In genomic region chr3:11846281-11847034, GRCh38 we compare ENCODE assay signal across 1 cellular context.
TF ChIP-seq lines count a peak whose summit lies in the region.

A gene with protein sequence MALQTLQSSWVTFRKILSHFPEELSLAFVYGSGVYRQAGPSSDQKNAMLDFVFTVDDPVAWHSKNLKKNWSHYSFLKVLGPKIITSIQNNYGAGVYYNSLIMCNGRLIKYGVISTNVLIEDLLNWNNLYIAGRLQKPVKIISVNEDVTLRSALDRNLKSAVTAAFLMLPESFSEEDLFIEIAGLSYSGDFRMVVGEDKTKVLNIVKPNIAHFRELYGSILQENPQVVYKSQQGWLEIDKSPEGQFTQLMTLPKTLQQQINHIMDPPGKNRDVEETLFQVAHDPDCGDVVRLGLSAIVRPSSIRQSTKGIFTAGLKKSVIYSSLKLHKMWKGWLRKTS (minus strand): TSS chr3:11846885. CDS start chr3:11846636, 249 bp downstream.

TF ChIP-seq in HepG2, 621 proteins besides CTCF, POLR2A, EP300 and RAD21 (continued from another document and continues in another):
- TF ChIP-seq PBX2 (CRISPR knock-in tag; IDR thresholded peaks at IDR 0.05): no peak
- peak; percentile 86; the same call in 1 of the 2 replicates for TF ChIP-seq MZF1 (CRISPR knock-in tag; IDR thresholded peaks at IDR 0.05; ENCODE audit: borderline replicate concordance)
- TF ChIP-seq DMAP1 (CRISPR knock-in tag; IDR thresholded peaks at IDR 0.05): peak; percentile 88; the same call in 1 of the 2 replicates
- TF ChIP-seq ZNF143 (CRISPR knock-in tag; IDR thresholded peaks at IDR 0.05): peak; percentile 55; the same call in 1 of the 2 replicates
- TF ChIP-seq, protein P1, sequence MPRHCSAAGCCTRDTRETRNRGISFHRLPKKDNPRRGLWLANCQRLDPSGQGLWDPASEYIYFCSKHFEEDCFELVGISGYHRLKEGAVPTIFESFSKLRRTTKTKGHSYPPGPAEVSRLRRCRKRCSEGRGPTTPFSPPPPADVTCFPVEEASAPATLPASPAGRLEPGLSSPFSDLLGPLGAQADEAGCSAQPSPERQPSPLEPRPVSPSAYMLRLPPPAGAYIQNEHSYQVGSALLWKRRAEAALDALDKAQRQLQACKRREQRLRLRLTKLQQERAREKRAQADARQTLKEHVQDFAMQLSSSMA (CRISPR knock-in tag; IDR thresholded peaks at IDR 0.05): 0 out of 2 replicates have a peak, but pooled peaks have one; percentile 60
- peak; percentile 95 for TF ChIP-seq SAP130 (CRISPR knock-in tag; IDR thresholded peaks at IDR 0.05; ENCODE audit: low read depth)
- TF ChIP-seq ZNF44 (CRISPR knock-in tag; IDR thresholded peaks at IDR 0.05): peak; percentile 22; the same call in 1 of the 2 replicates
- TF ChIP-seq, protein P2, sequence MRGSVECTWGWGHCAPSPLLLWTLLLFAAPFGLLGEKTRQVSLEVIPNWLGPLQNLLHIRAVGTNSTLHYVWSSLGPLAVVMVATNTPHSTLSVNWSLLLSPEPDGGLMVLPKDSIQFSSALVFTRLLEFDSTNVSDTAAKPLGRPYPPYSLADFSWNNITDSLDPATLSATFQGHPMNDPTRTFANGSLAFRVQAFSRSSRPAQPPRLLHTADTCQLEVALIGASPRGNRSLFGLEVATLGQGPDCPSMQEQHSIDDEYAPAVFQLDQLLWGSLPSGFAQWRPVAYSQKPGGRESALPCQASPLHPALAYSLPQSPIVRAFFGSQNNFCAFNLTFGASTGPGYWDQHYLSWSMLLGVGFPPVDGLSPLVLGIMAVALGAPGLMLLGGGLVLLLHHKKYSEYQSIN (CRISPR knock-in tag; IDR thresholded peaks at IDR 0.05; ENCODE audit: borderline replicate concordance): no peak
- TF ChIP-seq ZNF20 (CRISPR knock-in tag; IDR thresholded peaks at IDR 0.05): 0 out of 2 replicates have a peak, but pooled peaks have one; percentile 46
- TF ChIP-seq CBFB (CRISPR knock-in tag; IDR thresholded peaks at IDR 0.05): peak; percentile 90
- TF ChIP-seq ZNF33A (CRISPR knock-in tag; IDR thresholded peaks at IDR 0.05; ENCODE audit: borderline replicate concordance): no peak
- peak; percentile 85; the same call in 1 of the 2 replicates for TF ChIP-seq ZNF256 (CRISPR knock-in tag; conservative IDR thresholded peaks at IDR 0.05)
- peak; percentile 79; the same call in 1 of the 2 replicates for TF ChIP-seq ZNF451 (CRISPR knock-in tag; IDR thresholded peaks at IDR 0.05)
- TF ChIP-seq ELF4 (CRISPR knock-in tag; IDR thresholded peaks at IDR 0.05; ENCODE audit: borderline replicate concordance): peak; percentile 53; the same call in 1 of the 2 replicates
- TF ChIP-seq ZNF770 (CRISPR knock-in tag; IDR thresholded peaks at IDR 0.05): peak; percentile 25; the same call in 1 of the 2 replicates
- 0 out of 2 replicates have a peak, but pooled peaks have one; percentile 42 for TF ChIP-seq NFE2L1 (CRISPR knock-in tag; IDR thresholded peaks at IDR 0.05; ENCODE audit: borderline replicate concordance)
- TF ChIP-seq FUBP1 (CRISPR knock-in tag; IDR thresholded peaks at IDR 0.05; ENCODE audit: borderline replicate concordance): peak; percentile 34; the same call in 1 of the 2 replicates
- TF ChIP-seq ZNF274 (CRISPR knock-in tag; IDR thresholded peaks at IDR 0.05): peak; percentile 52; the same call in 1 of the 2 replicates
- TF ChIP-seq ZNF773 (CRISPR knock-in tag; IDR thresholded peaks at IDR 0.05; ENCODE audit: borderline replicate concordance): peak; percentile 62; the same call in 1 of the 2 replicates
- no peak for TF ChIP-seq ZNF841 (CRISPR knock-in tag; IDR thresholded peaks at IDR 0.05; ENCODE audit: borderline replicate concordance)
- peak; percentile 78 for TF ChIP-seq MED13 (CRISPR knock-in tag; IDR thresholded peaks at IDR 0.05)
- peak; percentile 96 for TF ChIP-seq HBP1 (CRISPR knock-in tag; IDR thresholded peaks at IDR 0.05; ENCODE audit: low read depth)
- peak; percentile 62; the same call in 1 of the 2 replicates for TF ChIP-seq ZNF691 (CRISPR knock-in tag; IDR thresholded peaks at IDR 0.05; ENCODE audit: borderline replicate concordance, low read depth)
- TF ChIP-seq ZNF432 (CRISPR knock-in tag; IDR thresholded peaks at IDR 0.05; ENCODE audit: borderline replicate concordance): no peak; the same call in 1 of the 2 replicates
- TF ChIP-seq SNRNP70 (IDR thresholded peaks at IDR 0.05; ENCODE audit: low read depth, low read length): no peak
- TF ChIP-seq ZNF296 (CRISPR knock-in tag; conservative IDR thresholded peaks at IDR 0.05): no peak
- TF ChIP-seq ZSCAN21 (CRISPR knock-in tag; IDR thresholded peaks at IDR 0.05; ENCODE audit: borderline replicate concordance): peak; percentile 76
- TF ChIP-seq, protein P3, sequence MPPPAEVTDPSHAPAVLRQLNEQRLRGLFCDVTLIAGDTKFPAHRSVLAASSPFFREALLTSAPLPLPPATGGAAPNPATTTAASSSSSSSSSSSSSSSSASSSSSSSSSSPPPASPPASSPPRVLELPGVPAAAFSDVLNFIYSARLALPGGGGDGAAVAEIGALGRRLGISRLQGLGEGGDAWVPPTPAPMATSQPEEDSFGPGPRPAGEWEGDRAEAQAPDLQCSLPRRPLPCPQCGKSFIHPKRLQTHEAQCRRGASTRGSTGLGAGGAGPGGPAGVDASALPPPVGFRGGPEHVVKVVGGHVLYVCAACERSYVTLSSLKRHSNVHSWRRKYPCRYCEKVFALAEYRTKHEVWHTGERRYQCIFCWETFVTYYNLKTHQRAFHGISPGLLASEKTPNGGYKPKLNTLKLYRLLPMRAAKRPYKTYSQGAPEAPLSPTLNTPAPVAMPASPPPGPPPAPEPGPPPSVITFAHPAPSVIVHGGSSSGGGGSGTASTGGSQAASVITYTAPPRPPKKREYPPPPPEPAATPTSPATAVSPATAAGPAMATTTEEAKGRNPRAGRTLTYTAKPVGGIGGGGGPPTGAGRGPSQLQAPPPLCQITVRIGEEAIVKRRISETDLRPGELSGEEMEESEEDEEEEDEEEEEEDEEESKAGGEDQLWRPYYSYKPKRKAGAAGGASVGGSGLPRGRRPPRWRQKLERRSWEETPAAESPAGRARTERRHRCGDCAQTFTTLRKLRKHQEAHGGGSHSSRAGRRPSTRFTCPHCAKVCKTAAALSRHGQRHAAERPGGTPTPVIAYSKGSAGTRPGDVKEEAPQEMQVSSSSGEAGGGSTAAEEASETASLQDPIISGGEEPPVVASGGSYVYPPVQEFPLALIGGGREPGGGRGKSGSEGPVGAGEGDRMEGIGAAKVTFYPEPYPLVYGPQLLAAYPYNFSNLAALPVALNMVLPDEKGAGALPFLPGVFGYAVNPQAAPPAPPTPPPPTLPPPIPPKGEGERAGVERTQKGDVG (CRISPR knock-in tag; IDR thresholded peaks at IDR 0.05; ENCODE audit: borderline replicate concordance): 0 out of 2 replicates have a peak, but pooled peaks have one; percentile 42
- TF ChIP-seq, protein P4, sequence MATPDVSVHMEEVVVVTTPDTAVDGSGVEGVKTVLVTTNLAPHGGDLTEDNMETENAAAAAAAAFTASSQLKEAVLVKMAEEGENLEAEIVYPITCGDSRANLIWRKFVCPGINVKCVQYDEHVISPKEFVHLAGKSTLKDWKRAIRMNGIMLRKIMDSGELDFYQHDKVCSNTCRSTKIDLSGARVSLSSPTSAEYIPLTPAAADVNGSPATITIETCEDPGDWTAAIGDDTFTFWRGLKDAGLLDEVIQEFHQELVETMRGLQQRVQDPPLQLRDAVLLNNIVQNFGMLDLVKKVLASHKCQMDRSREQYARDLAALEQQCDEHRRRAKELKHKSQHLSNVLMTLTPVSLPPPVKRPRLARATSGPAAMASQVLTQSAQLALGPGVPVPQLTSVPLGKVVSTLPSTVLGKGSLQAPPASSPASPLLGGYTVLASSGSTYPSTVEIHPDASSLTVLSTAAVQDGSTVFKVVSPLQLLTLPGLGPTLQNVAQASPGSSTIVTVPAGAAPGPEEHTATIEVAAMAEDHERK (CRISPR knock-in tag; IDR thresholded peaks at IDR 0.05; ENCODE audit: low read depth): peak; percentile 100
- peak; percentile 71 for TF ChIP-seq ZNF883 (CRISPR knock-in tag; IDR thresholded peaks at IDR 0.05; ENCODE audit: not compliant biosample characterization)
- TF ChIP-seq ZNF282 (IDR thresholded peaks at IDR 0.05; ENCODE audit: partially characterized antibody): no peak
- TF ChIP-seq, protein P5, sequence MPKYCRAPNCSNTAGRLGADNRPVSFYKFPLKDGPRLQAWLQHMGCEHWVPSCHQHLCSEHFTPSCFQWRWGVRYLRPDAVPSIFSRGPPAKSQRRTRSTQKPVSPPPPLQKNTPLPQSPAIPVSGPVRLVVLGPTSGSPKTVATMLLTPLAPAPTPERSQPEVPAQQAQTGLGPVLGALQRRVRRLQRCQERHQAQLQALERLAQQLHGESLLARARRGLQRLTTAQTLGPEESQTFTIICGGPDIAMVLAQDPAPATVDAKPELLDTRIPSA (CRISPR knock-in tag; IDR thresholded peaks at IDR 0.05; ENCODE audit: borderline replicate concordance): no peak
- TF ChIP-seq HNF4A (CRISPR knock-in tag; IDR thresholded peaks at IDR 0.05): 0 out of 2 replicates have a peak, but pooled peaks have one; percentile 5
- peak; percentile 46; the same call in 1 of the 2 replicates for TF ChIP-seq ZNF235 (CRISPR knock-in tag; IDR thresholded peaks at IDR 0.05; ENCODE audit: borderline replicate concordance)
- 0 out of 2 replicates have a peak, but pooled peaks have one; percentile 8 for TF ChIP-seq ZSCAN29 (CRISPR knock-in tag; conservative IDR thresholded peaks at IDR 0.05)
- TF ChIP-seq ATF7-NPFF (CRISPR knock-in tag; IDR thresholded peaks at IDR 0.05; ENCODE audit: low read depth): peak; percentile 79; the same call in 1 of the 2 replicates
- peak; percentile 46; the same call in 1 of the 2 replicates for TF ChIP-seq ZNF747 (CRISPR knock-in tag; IDR thresholded peaks at IDR 0.05; ENCODE audit: borderline replicate concordance)
- TF ChIP-seq KAT7 (CRISPR knock-in tag; IDR thresholded peaks at IDR 0.05; ENCODE audit: borderline replicate concordance): peak; percentile 93
- no peak for TF ChIP-seq PRDM4 (CRISPR knock-in tag; IDR thresholded peaks at IDR 0.05; ENCODE audit: borderline replicate concordance)
